In the genomic region with DNA sequence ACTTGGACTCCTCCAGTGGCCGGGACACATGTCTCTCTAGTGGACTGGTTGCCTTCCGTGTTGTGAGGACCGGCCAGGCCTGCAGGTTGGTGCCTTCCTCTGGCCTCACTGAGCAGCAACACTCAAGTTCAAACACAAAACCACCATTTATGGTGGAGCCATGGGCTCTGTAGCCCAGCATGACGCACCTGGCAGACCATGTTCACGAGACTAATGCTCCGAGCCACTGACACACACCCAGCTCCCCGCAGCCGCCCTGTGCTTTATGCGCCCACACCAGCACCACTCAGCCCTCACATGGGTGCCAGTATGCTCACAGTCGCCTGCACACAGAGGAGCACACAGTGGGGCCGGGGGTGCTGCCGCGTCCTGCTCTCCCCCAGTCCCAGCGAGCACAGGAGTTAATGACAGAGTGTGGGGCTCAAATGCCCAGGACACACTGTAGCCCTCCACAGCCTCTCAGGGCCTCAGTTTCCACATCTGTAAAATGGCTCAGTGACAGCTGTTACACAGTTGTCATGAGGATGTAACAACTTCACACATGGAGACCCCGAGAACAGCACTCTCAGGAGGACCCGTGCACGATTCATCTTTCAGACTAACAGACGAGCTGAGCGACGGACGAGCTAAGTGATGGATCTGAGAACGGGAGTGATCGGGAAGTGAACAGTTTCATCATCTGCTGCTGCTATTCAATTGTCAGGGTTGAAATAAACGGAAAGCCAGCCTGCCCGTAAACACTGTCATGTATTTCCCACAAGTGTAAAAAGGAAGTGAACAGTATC, we compare ENCODE assay signal across 19 cellular contexts. TPM values are rescaled to one million over a fixed set of nuclear protein-coding genes. Genes with fewer than 3 reads are reported as not detected.
A peak's percentile ranks its signal among the peaks of the same experiment; 100 is the strongest.
DNase-seq lines count a peak whose midpoint lies in the region; ATAC-seq, FAIRE-seq and TF ChIP-seq lines count a peak whose summit lies in the region.
"Had no signal": no experiment of that assay in that cellular context is flagged by ENCODE, and none has a peak within 500 bp of the region (broad histone marks: within the 10 kb centered on the region; RNA-seq: fewer than 3 reads in every experiment).

No MANE protein-coding gene starts in this region.

- H3K36me3 Mint-ChIP-seq in endodermal cell (ENCODE audit: low read depth) = no peaks in the 10 kb centered on the region
- no peaks in the 10 kb centered on the region for H3K36me3 Mint-ChIP-seq in osteocyte (ENCODE audit: unreplicated experiment)
- H3K36me3 Mint-ChIP-seq: activated naive CD8-positive, alpha-beta T cell had no signal

- H3K36me3 ChIP-seq in H7 (replicated peaks; ENCODE audit: control insufficient read depth, insufficient read depth, low read length) = no peaks in the 10 kb centered on the region
- peaks cover 12% of the 10 kb centered on the region for H3K36me3 ChIP-seq in endodermal cell (ENCODE audit: control insufficient read depth, insufficient read depth, low read length)
- H3K36me3 ChIP-seq: BE2C, cardiac muscle cell had no signal

- no peaks in the 10 kb centered on the region for H3K27me3 Mint-ChIP-seq in endodermal cell (ENCODE audit: insufficient read depth)
- no peaks in the 10 kb centered on the region for H3K27me3 Mint-ChIP-seq in osteocyte (ENCODE audit: unreplicated experiment)

- H3K27ac ChIP-seq in AG04450 (ENCODE audit: low read depth, low read length) = peak overlapping the region; percentile 12
- H3K27ac ChIP-seq in endodermal cell (ENCODE audit: low read depth, low read length) = no peak overlapping the region
- H3K27ac ChIP-seq: HL-60, KMS-11 had no signal

- no peak for FAIRE-seq in D721Med (lab: Jason Lieb, UNC)
- FAIRE-seq: GM12891, small intestine, TTC549 had no signal

- no peak overlapping the region for H3K9ac ChIP-seq in endodermal cell (ENCODE audit: extremely low read depth, low read length, poor library complexity, severe bottlenecking)
- H3K9ac ChIP-seq: KMS-11 had no signal

- CTCF ChIA-PET in AG04450 (lab: Charles Lee) = no interaction called here

- POLR2A ChIA-PET in AG04450 (lab: Yijun Ruan, JAX) = interaction anchor here (0.6 to 3.7 kb wide), 2 partner anchors 18 to 32 kb away, joined by 3 to 18 read pairs; no protein-coding TSS in a partner anchor

- H3K9me3 ChIP-seq in AG04450 (ENCODE audit: control insufficient read depth, insufficient read depth, low read length) = no peaks in the 10 kb centered on the region; the same call in 1 of the 2 replicates
- no peaks in the 10 kb centered on the region for H3K9me3 ChIP-seq in endodermal cell (ENCODE audit: control insufficient read depth, low read length)
- H3K9me3 ChIP-seq: BE2C had no signal

- H3K4me1 ChIP-seq in endodermal cell (ENCODE audit: control insufficient read depth, insufficient read depth, low read length) = peaks cover 16% of the 10 kb centered on the region

- H3K9me3 Mint-ChIP-seq in endodermal cell = no peaks in the 10 kb centered on the region
- no peaks in the 10 kb centered on the region for H3K9me3 Mint-ChIP-seq in osteocyte (ENCODE audit: unreplicated experiment)

- no peak for DNase-seq in AG04450 (ENCODE audit: low read depth, low spot score)
- peak; percentile 41 for DNase-seq in H7
- peak; percentile 31 for DNase-seq in endodermal cell
- DNase-seq in osteocyte (ENCODE audit: extremely low spot score, unreplicated experiment) = peak; percentile 75
- DNase-seq in GM19238 (ENCODE audit: insufficient read length, low spot score) = no peak
- no peak for DNase-seq in D721Med (ENCODE audit: insufficient read length, low spot score)
- no peak for DNase-seq in activated T-cell treated with anti-CD3 and anti-CD28 coated beads, Interleukin-2, amount 50 U/mL, for 1 hour
- DNase-seq: BE2C; NCI-H1436; stimulated activated naive CD8-positive, alpha-beta T cell treated with anti-CD3 and anti-CD28 coated beads, Interleukin-15, Interleukin-2, amounts not matched to agents 100 U/mL and 50 U/mL, for 24 hours had no signal

- no peak for ATAC-seq in GM21717 (IDR thresholded peaks at IDR 0.05; ENCODE audit: unreplicated experiment)
- ATAC-seq: stimulated activated naive CD8-positive, alpha-beta T cell treated with anti-CD3 and anti-CD28 coated beads, Interleukin-15, Interleukin-2, amounts not matched to agents 100 U/mL and 50 U/mL, for 24 hours had no signal

- no peak overlapping the region for H3K27ac Mint-ChIP-seq in endodermal cell
- no peak overlapping the region for H3K27ac Mint-ChIP-seq in osteocyte (ENCODE audit: unreplicated experiment)
- H3K27ac Mint-ChIP-seq: activated naive CD8-positive, alpha-beta T cell had no signal

- H3K27me3 ChIP-seq in AG04450 (ENCODE audit: control insufficient read depth, insufficient read depth, low read length) = no peaks in the 10 kb centered on the region
- H3K27me3 ChIP-seq in H7 (ENCODE audit: control insufficient read depth, insufficient read depth, low read length) = no peaks in the 10 kb centered on the region
- no peaks in the 10 kb centered on the region for H3K27me3 ChIP-seq in endodermal cell (ENCODE audit: control insufficient read depth, insufficient read depth, low read length, poor library complexity, severe bottlenecking)
- H3K27me3 ChIP-seq: BE2C, cardiac muscle cell had no signal

- TF ChIP-seq CTCF in AG04450 (IDR thresholded peaks at IDR 0.05; ENCODE audit: low read depth, low read length) (no peak), endodermal cell (conservative IDR thresholded peaks at IDR 0.05) (no peak), osteocyte (IDR thresholded peaks at IDR 0.05) (no peak), D721Med (IDR thresholded peaks at IDR 0.05; ENCODE audit: insufficient read depth, missing control alignments) (no peak)

- H3K4me3 Mint-ChIP-seq in endodermal cell (no peak overlapping the region), osteocyte (ENCODE audit: unreplicated experiment) (no peak overlapping the region)
- H3K4me3 Mint-ChIP-seq: activated naive CD8-positive, alpha-beta T cell; neural crest cell had no signal

- WGBS in endodermal cell (ENCODE audit: insufficient coverage in 1 of 2, insufficient read length in 1 of 2), 2 experiments = 93 to 94% methylated on average over 20 to 25 of the region's 25 CpGs

- peaks cover 37% of the 10 kb centered on the region for H3K4me1 Mint-ChIP-seq in endodermal cell
- peaks cover 16% of the 10 kb centered on the region for H3K4me1 Mint-ChIP-seq in osteocyte (ENCODE audit: unreplicated experiment)

- H3K4me3 ChIP-seq in AG04450 (ENCODE audit: low read depth, low read length) (no peak overlapping the region), H7 (ENCODE audit: insufficient read depth, low read depth, low read length) (no peak overlapping the region), endodermal cell (ENCODE audit: low read length) (no peak overlapping the region)
- H3K4me3 ChIP-seq: cardiac muscle cell had no signal

RNA-seq across cellular contexts. Expression of gene GAS6, which starts 7.8 kb away (rescaled TPM):
- 356 and 455 TPM in 2 replicates for polyA plus RNA-seq in AG04450 (2011; rRNA removed)
- 131 and 182 TPM in 2 replicates for polyA minus RNA-seq in AG04450 (2011; rRNA and poly(A)+ RNA removed)
- total RNA-seq in H7 (2014; rRNA removed; shearing (Covaris generic)) = 9.1 and 15.1 TPM in 2 replicates
- total RNA-seq in endodermal cell (10 to 100 TPM; 45.7 to 49.6 TPM), osteocyte (14.8 and 15.0 TPM in 2 replicates)
- polyA plus RNA-seq in endodermal cell (2013, experiment 1 of 2) = 24.8 TPM
- 23.0 TPM for polyA plus RNA-seq in endodermal cell (2013, experiment 2 of 2)

Comparison
In these comparisons a context has a peak if more than half of its experiments do, and no peak if none do; other contexts are left out.
1. DNase-seq: peak in H7 (single experiment), endodermal cell (single experiment) and osteocyte (single experiment); none in AG04450 (single experiment), GM19238 (single experiment), D721Med (single experiment) and activated T-cell treated with anti-CD3 and anti-CD28 coated beads, Interleukin-2, amount 50 U/mL, for 1 hour (single experiment).